In the genomic region with DNA sequence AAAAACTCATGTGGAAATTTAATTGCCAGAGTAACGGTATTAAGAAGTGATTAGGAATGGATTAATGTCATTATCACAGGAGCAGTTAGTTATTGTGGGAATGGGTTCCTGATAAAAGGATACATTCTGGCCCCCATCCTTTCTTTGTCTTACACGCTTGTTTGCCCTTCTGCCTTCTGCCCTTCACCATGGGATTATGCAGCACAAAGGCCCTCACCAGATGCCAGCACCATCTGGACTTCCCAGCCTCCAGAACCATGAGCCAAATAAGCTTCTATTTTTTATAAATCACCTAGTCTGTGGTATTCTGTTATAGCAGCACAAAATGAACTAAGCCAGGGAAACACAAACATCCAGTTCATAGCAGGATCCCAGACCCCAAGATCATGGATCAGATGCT, we compare ENCODE assay signal across 23 cellular contexts. TPM values are rescaled to one million over a fixed set of nuclear protein-coding genes. Genes with fewer than 3 reads are reported as not detected.
DNase-seq lines count a peak whose midpoint lies in the region; ATAC-seq, FAIRE-seq and TF ChIP-seq lines count a peak whose summit lies in the region.
"Had no signal": no experiment of that assay in that cellular context is flagged by ENCODE, and none has a peak within 500 bp of the region (broad histone marks: within the 10 kb centered on the region; RNA-seq: fewer than 3 reads in every experiment).

No MANE protein-coding gene starts in this region.

- H3K4me1 ChIP-seq in hepatocyte (ENCODE audit: insufficient read depth) = no peaks in the 10 kb centered on the region
- H3K4me1 ChIP-seq: HAP-1, SJCRH30 had no signal

- DNase-seq in DMS 273 treated with DMSO at 0.1 percent for 48 hours (lab: John Stamatoyannopoulos, UW) = peak; percentile 97
- DNase-seq in NCI-H446 treated with DMSO at 0.1 percent for 48 hours (lab: John Stamatoyannopoulos, UW) = peak; percentile 93
- DNase-seq in WERI-Rb-1 = peak; percentile 47
- DNase-seq in hepatocyte (ENCODE audit: low spot score) = no peak
- no peak for DNase-seq in left lobe of liver (ENCODE audit: low spot score)
- DNase-seq in HTR-8/SVneo (ENCODE audit: insufficient read length, low spot score) = no peak
- DNase-seq in mesenteric fat pad (ENCODE audit: low spot score) = no peak
- DNase-seq: CD4-positive, alpha-beta memory T cell; DMS79; KBM-7; MM.1S; NCI-H1048; NCI-H1436; NCI-H2029; NCI-H774; OCI-M1; SJCRH30; T-cell had no signal

- ATAC-seq in left lobe of liver = no peak
- ATAC-seq: GM23338, T-cell had no signal

- no peak overlapping the region for H3K4me3 ChIP-seq in WERI-Rb-1 (ENCODE audit: low read depth, low read length)
- H3K4me3 ChIP-seq in hepatocyte = no peak overlapping the region
- H3K4me3 ChIP-seq: BLaER1, GM23338, HAP-1, SJCRH30 had no signal

- H2AFZ ChIP-seq in hepatocyte = no peak overlapping the region
- H2AFZ ChIP-seq: GM23338 had no signal

- H3K27ac ChIP-seq in WERI-Rb-1 = peak overlapping the region; percentile 74
- H3K27ac ChIP-seq in hepatocyte = no peak overlapping the region
- H3K27ac ChIP-seq: BLaER1, HL-60, SJCRH30 had no signal

- H3K79me2 ChIP-seq in hepatocyte = no peaks in the 10 kb centered on the region

- no peaks in the 10 kb centered on the region for H3K9me2 ChIP-seq in hepatocyte (replicated peaks; ENCODE audit: insufficient read depth)

- no peak overlapping the region for H3K4me2 ChIP-seq in hepatocyte
- H3K4me2 ChIP-seq: BLaER1, GM23338 had no signal

- WGBS in hepatocyte (ENCODE audit: low lambda C conversion rate, missing lambda C conversion rate) = 86% methylated on average over 2 of the region's 2 CpGs

- no peaks in the 10 kb centered on the region for H4K20me1 ChIP-seq in hepatocyte (ENCODE audit: insufficient read depth, poor library complexity, severe bottlenecking)
- H4K20me1 ChIP-seq: BLaER1 had no signal

- H3K27me3 ChIP-seq in WERI-Rb-1 (ENCODE audit: insufficient read depth, low read depth, severe bottlenecking) (no peaks in the 10 kb centered on the region), hepatocyte (no peaks in the 10 kb centered on the region)
- H3K27me3 ChIP-seq: BLaER1, SJCRH30 had no signal

- TF ChIP-seq CTCF in WERI-Rb-1 (IDR thresholded peaks at IDR 0.05; ENCODE audit: low read depth, low read length) (no peak), hepatocyte (IDR thresholded peaks at IDR 0.05; ENCODE audit: poor library complexity) (no peak)

- no peak for FAIRE-seq in HTR-8/SVneo (lab: Jason Lieb, UNC)
- FAIRE-seq: RCC 7860 had no signal

- H3K36me3 ChIP-seq in WERI-Rb-1 (no peaks in the 10 kb centered on the region), hepatocyte (replicated peaks; ENCODE audit: insufficient read depth, low read depth) (no peaks in the 10 kb centered on the region)
- H3K36me3 ChIP-seq: BLaER1, HAP-1, SJCRH30 had no signal

- peaks cover 2% of the 10 kb centered on the region for H3K9me3 ChIP-seq in WERI-Rb-1 (ENCODE audit: severe bottlenecking)
- H3K9me3 ChIP-seq in hepatocyte (ENCODE audit: low read depth) = no peaks in the 10 kb centered on the region
- H3K9me3 ChIP-seq: HAP-1, SJCRH30 had no signal

RNA-seq across cellular contexts. Expression of gene POU2F1, which starts 33.9 kb away (rescaled TPM):
- total RNA-seq in hepatocyte (11.9 and 14.5 TPM in 2 replicates), left lobe of liver (4.7 TPM), mesenteric fat pad (18.8 TPM)
- polyA plus RNA-seq in hepatocyte = 11.9 and 12.1 TPM in 2 replicates

Comparison
In these comparisons a context has a peak if more than half of its experiments do, and no peak if none do; other contexts are left out.
1. DNase-seq: peak in DMS 273 treated with DMSO at 0.1 percent for 48 hours (single experiment), NCI-H446 treated with DMSO at 0.1 percent for 48 hours (single experiment) and WERI-Rb-1 (single experiment); none in hepatocyte (single experiment), left lobe of liver (single experiment), HTR-8/SVneo (single experiment) and mesenteric fat pad (single experiment).